Comparison of ENCODE assay signal across 1 cellular context in genomic region chr1:27868556-27868931, GRCh38.
TF ChIP-seq lines count a peak whose summit lies in the region.

No MANE protein-coding gene starts in this region.

TF ChIP-seq in IMR-90, 13 proteins besides CTCF, POLR2A, EP300 and RAD21:
- TF ChIP-seq SMC3 (IDR thresholded peaks at IDR 0.05; ENCODE audit: low read depth, low read length) (no peak), USF2 (IDR thresholded peaks at IDR 0.05; ENCODE audit: low read depth, low read length) (no peak), MXI1 (IDR thresholded peaks at IDR 0.05; ENCODE audit: borderline replicate concordance, low read depth, low read length) (no peak), BHLHE40 (IDR thresholded peaks at IDR 0.05; ENCODE audit: low read depth, low read length) (no peak), CHD1 (IDR thresholded peaks at IDR 0.05; ENCODE audit: low read depth, low read length) (no peak), MAFK (IDR thresholded peaks at IDR 0.05; ENCODE audit: low read depth, low read length) (no peak), ELK1 (IDR thresholded peaks at IDR 0.05; ENCODE audit: borderline replicate concordance, low read depth, low read length) (no peak), RCOR1 (IDR thresholded peaks at IDR 0.05; ENCODE audit: insufficient replicate concordance, low read length) (no peak), MAZ (IDR thresholded peaks at IDR 0.05; ENCODE audit: borderline replicate concordance, low read depth, low read length) (no peak), FOS (IDR thresholded peaks at IDR 0.05; ENCODE audit: low read depth, low read length) (no peak), NFE2L2 (IDR thresholded peaks at IDR 0.05; ENCODE audit: low read depth, low read length) (no peak), CEBPB (IDR thresholded peaks at IDR 0.05; ENCODE audit: low read depth, low read length) (no peak), RFX5 (IDR thresholded peaks at IDR 0.05; ENCODE audit: low read depth, low read length) (no peak)
